1 cellular context compared by ENCODE assay signal in genomic region chr1:92459871-92460320, GRCh38.
A peak's percentile ranks its signal among the peaks of the same experiment; 100 is the strongest.
TF ChIP-seq lines count a peak whose summit lies in the region.

No MANE protein-coding gene starts in this region.

TF ChIP-seq in K562, 482 proteins besides CTCF, POLR2A, EP300 and RAD21 (continued from another document):
- TF ChIP-seq ZNF592 (IDR thresholded peaks at IDR 0.05): 0 out of 2 replicates have a peak, but pooled peaks have one; percentile 31
- no peak for TF ChIP-seq SRSF3 (IDR thresholded peaks at IDR 0.05; ENCODE audit: insufficient read depth, low read length)
- TF ChIP-seq NKRF (IDR thresholded peaks at IDR 0.05; ENCODE audit: borderline replicate concordance): no peak
- no peak for TF ChIP-seq NCOA4 (IDR thresholded peaks at IDR 0.05; ENCODE audit: partially characterized antibody)
- 0 out of 2 replicates have a peak, but pooled peaks have one; percentile 67 for TF ChIP-seq ZNF584 (CRISPR knock-in tag; IDR thresholded peaks at IDR 0.05; ENCODE audit: low read depth)
- TF ChIP-seq TEAD1 (CRISPR knock-in tag; IDR thresholded peaks at IDR 0.05): peak in 1 of 2 experiments; percentile 4; a peak in 1 of 4 replicates
- TF ChIP-seq ESRRA (IDR thresholded peaks at IDR 0.05; ENCODE audit: borderline replicate concordance, low read depth): peak; percentile 11; the same call in 1 of the 2 replicates
- TF ChIP-seq ATF6 (CRISPR knock-in tag; IDR thresholded peaks at IDR 0.05): no peak
- peak; percentile 50; the same call in 1 of the 2 replicates for TF ChIP-seq ZNF24 (IDR thresholded peaks at IDR 0.05)
- TF ChIP-seq CTBP1 (IDR thresholded peaks at IDR 0.05; ENCODE audit: borderline replicate concordance): peak; percentile 30; the same call in 1 of the 2 replicates
- 0 out of 2 replicates have a peak, but pooled peaks have one; percentile 11 for TF ChIP-seq PATZ1 (CRISPR knock-in tag; IDR thresholded peaks at IDR 0.05; ENCODE audit: borderline replicate concordance)
- 0 out of 2 replicates have a peak, but pooled peaks have one; percentile 19 for TF ChIP-seq ELF1 (tag; IDR thresholded peaks at IDR 0.05)
- no peak for TF ChIP-seq ZNF695 (CRISPR knock-in tag; IDR thresholded peaks at IDR 0.05)
- no peak for TF ChIP-seq CEBPG (CRISPR knock-in tag; IDR thresholded peaks at IDR 0.05)
- peak in 1 of 2 experiments; percentile 21; a peak in 1 of 4 replicates for TF ChIP-seq CEBPG (tag; conservative IDR thresholded peaks at IDR 0.05 in 1 of 2, IDR thresholded peaks at IDR 0.05 in 1 of 2)
- peak; percentile 40 for TF ChIP-seq GABPA (tag; conservative IDR thresholded peaks at IDR 0.05; ENCODE audit: low read depth)
- no peak for TF ChIP-seq MCM3 (IDR thresholded peaks at IDR 0.05)
- TF ChIP-seq L3MBTL2 (IDR thresholded peaks at IDR 0.05): peak; percentile 52
- TF ChIP-seq E2F8 (IDR thresholded peaks at IDR 0.05; ENCODE audit: low read depth, partially characterized antibody): no peak
- 0 out of 2 replicates have a peak, but pooled peaks have one; percentile 23 for TF ChIP-seq ZBTB40 (IDR thresholded peaks at IDR 0.05)
- no peak for TF ChIP-seq ZBTB40 (CRISPR knock-in tag; IDR thresholded peaks at IDR 0.05)
- TF ChIP-seq TAF7 (tag; IDR thresholded peaks at IDR 0.05): 0 out of 2 replicates have a peak, but pooled peaks have one; percentile 5
- peak; percentile 33; the same call in 1 of the 2 replicates for TF ChIP-seq CEBPB (tag; IDR thresholded peaks at IDR 0.05)
- TF ChIP-seq SOX6 (IDR thresholded peaks at IDR 0.05): peak; percentile 58; the same call in 1 of the 2 replicates
- no peak for TF ChIP-seq ZNF384 (IDR thresholded peaks at IDR 0.05; ENCODE audit: low read depth, low read length)
- TF ChIP-seq FOSL1 (tag; conservative IDR thresholded peaks at IDR 0.05): 0 out of 2 replicates have a peak, but pooled peaks have one; percentile 5
- TF ChIP-seq ETS2 (tag; IDR thresholded peaks at IDR 0.05; ENCODE audit: borderline replicate concordance, poor library complexity, severe bottlenecking): no peak
- peak; percentile 59; the same call in 1 of the 2 replicates for TF ChIP-seq ZNF766 (CRISPR knock-in tag; conservative IDR thresholded peaks at IDR 0.05)
- TF ChIP-seq LEF1 (IDR thresholded peaks at IDR 0.05): peak; percentile 58; the same call in 1 of the 2 replicates
